ENCODE assay signal across 23 cellular contexts in genomic region chr9:33471361-33471760, GRCh38. TPM values are rescaled to one million over a fixed set of nuclear protein-coding genes. Genes with fewer than 3 reads are reported as not detected.
DNase-seq lines count a peak whose midpoint lies in the region; FAIRE-seq and TF ChIP-seq lines count a peak whose summit lies in the region.
"Had no signal": no experiment of that assay in that cellular context is flagged by ENCODE, and none has a peak within 500 bp of the region (broad histone marks: within the 10 kb centered on the region; RNA-seq: fewer than 3 reads in every experiment).

No MANE protein-coding gene starts in this region.

- peaks cover 29% of the 10 kb centered on the region for H3K4me1 Mint-ChIP-seq in activated naive CD8-positive, alpha-beta T cell (ENCODE audit: low read depth)
- H3K4me1 Mint-ChIP-seq in activated naive CD8-positive, alpha-beta T cell treated with anti-CD3 and anti-CD28 coated beads for 36 hours = peaks cover 18% of the 10 kb centered on the region
- H3K4me1 Mint-ChIP-seq in HFFc6 (ENCODE audit: low read depth) (peaks cover 23% of the 10 kb centered on the region), astrocyte (ENCODE audit: low read depth, unreplicated experiment) (peaks cover 11% of the 10 kb centered on the region)

- H3K27me3 Mint-ChIP-seq in activated naive CD8-positive, alpha-beta T cell = no peaks in the 10 kb centered on the region
- no peaks in the 10 kb centered on the region for H3K27me3 Mint-ChIP-seq in activated naive CD8-positive, alpha-beta T cell treated with anti-CD3 and anti-CD28 coated beads for 36 hours
- H3K27me3 Mint-ChIP-seq in HFFc6 (ENCODE audit: insufficient read depth) (peaks cover 5% of the 10 kb centered on the region), astrocyte (ENCODE audit: low read depth, unreplicated experiment) (no peaks in the 10 kb centered on the region)
- H3K27me3 Mint-ChIP-seq: activated CD8-positive, alpha-beta memory T cell treated with anti-CD3 and anti-CD28 coated beads, Interleukin-2, amount 10 ng/mL, durations not matched to agents 7 days and 5 days had no signal

- peak overlapping the region; percentile 89 for H3K9ac ChIP-seq in astrocyte (ENCODE audit: low read length)
- H3K9ac ChIP-seq in skeletal muscle satellite cell (ENCODE audit: low read depth, low read length) = no peak overlapping the region
- H3K9ac ChIP-seq: parathyroid adenoma had no signal

- H3K36me3 ChIP-seq in astrocyte (ENCODE audit: insufficient read depth, low read length) (peaks cover 41% of the 10 kb centered on the region), skeletal muscle satellite cell (ENCODE audit: insufficient read depth, low read length) (peaks cover 49% of the 10 kb centered on the region)
- H3K36me3 ChIP-seq: uterus had no signal

- no peak for TF ChIP-seq CTCF in HFFc6 (IDR thresholded peaks at IDR 0.05)
- no peak for TF ChIP-seq CTCF in astrocyte (IDR thresholded peaks at IDR 0.05; ENCODE audit: insufficient read depth, low read depth, low read length)

- no peaks in the 10 kb centered on the region for H3K27me3 ChIP-seq in astrocyte (ENCODE audit: insufficient read depth, low read length)
- H3K27me3 ChIP-seq in skeletal muscle satellite cell (ENCODE audit: control insufficient read depth, insufficient read depth, low read length) = no peaks in the 10 kb centered on the region
- H3K27me3 ChIP-seq: gastroesophageal sphincter, sigmoid colon, uterus had no signal

- TF ChIP-seq POLR2A in erythroblast (IDR thresholded peaks at IDR 0.05; ENCODE audit: low read length) = no peak

- H4K20me1 ChIP-seq in astrocyte (ENCODE audit: insufficient read depth, low read length) = peaks cover 42% of the 10 kb centered on the region

- H3K27ac Mint-ChIP-seq in activated naive CD8-positive, alpha-beta T cell = peak overlapping the region; percentile 30
- no peak overlapping the region for H3K27ac Mint-ChIP-seq in activated naive CD8-positive, alpha-beta T cell treated with anti-CD3 and anti-CD28 coated beads for 36 hours
- H3K27ac Mint-ChIP-seq in HFFc6 = peak overlapping the region; percentile 16
- H3K27ac Mint-ChIP-seq in astrocyte (ENCODE audit: unreplicated experiment) = no peak overlapping the region
- H3K27ac Mint-ChIP-seq: activated CD8-positive, alpha-beta memory T cell treated with anti-CD3 and anti-CD28 coated beads, Interleukin-2, amount 10 ng/mL, durations not matched to agents 7 days and 5 days; activated naive CD4-positive, alpha-beta T cell treated with anti-CD3 and anti-CD28 coated beads for 36 hours had no signal

- peaks cover 8% of the 10 kb centered on the region for H3K36me3 Mint-ChIP-seq in activated naive CD8-positive, alpha-beta T cell
- peaks cover 29% of the 10 kb centered on the region for H3K36me3 Mint-ChIP-seq in activated naive CD8-positive, alpha-beta T cell treated with anti-CD3 and anti-CD28 coated beads for 36 hours
- peaks cover 34% of the 10 kb centered on the region for H3K36me3 Mint-ChIP-seq in HFFc6 (ENCODE audit: low read depth)
- peaks cover 17% of the 10 kb centered on the region for H3K36me3 Mint-ChIP-seq in astrocyte (ENCODE audit: low read depth, unreplicated experiment)

- no peak overlapping the region for H2AFZ ChIP-seq in astrocyte (ENCODE audit: low read depth, low read length)
- H2AFZ ChIP-seq: parathyroid adenoma had no signal

- no peak for DNase-seq in activated naive CD8-positive, alpha-beta T cell treated with anti-CD3 and anti-CD28 coated beads for 36 hours
- no peak for DNase-seq in HFFc6
- peak; percentile 50 for DNase-seq in astrocyte (ENCODE audit: low read depth)
- DNase-seq in erythroblast (lab: John Stamatoyannopoulos, UW) = no peak
- DNase-seq in SKM-1 treated with dmso at 0.1 percent for 144 hours (lab: John Stamatoyannopoulos, UW; ENCODE audit: unreplicated experiment) = no peak
- no peak for DNase-seq in SIG-M5 treated with dmso at 0.1 percent for 504 hours (lab: John Stamatoyannopoulos, UW; ENCODE audit: unreplicated experiment)
- DNase-seq: activated CD4-positive, CD25-positive, alpha-beta regulatory T cell treated with anti-CD3 and anti-CD28 coated beads, Interleukin-2, amount 50 U/mL, for 72 hours; activated CD8-positive, alpha-beta memory T cell treated with anti-CD3 and anti-CD28 coated beads, Interleukin-2, amount 10 ng/mL, durations not matched to agents 7 days and 5 days; activated naive CD4-positive, alpha-beta T cell treated with anti-CD3 and anti-CD28 coated beads for 36 hours; dermis blood vessel endothelial cell; GF-D8; left ventricle myocardium inferior; NCI-H1436; NCI-H2171 treated with DMSO at 0.1 percent for 48 hours; stimulated activated CD4-positive, alpha-beta T cell treated with anti-CD3 and anti-CD28 coated beads, Interleukin-1b, Interleukin-23, amount 100 ng/mL, for 48 hours; uterus had no signal

- peak overlapping the region; percentile 97 for H3K4me3 ChIP-seq in astrocyte (ENCODE audit: insufficient read depth, low read depth, low read length)
- no peak overlapping the region for H3K4me3 ChIP-seq in skeletal muscle satellite cell (ENCODE audit: low read length)
- H3K4me3 ChIP-seq: gastroesophageal sphincter, left ventricle myocardium inferior, sigmoid colon, uterus had no signal

- H3K4me3 Mint-ChIP-seq in activated naive CD8-positive, alpha-beta T cell = peak overlapping the region; percentile 99
- H3K4me3 Mint-ChIP-seq in activated naive CD8-positive, alpha-beta T cell treated with anti-CD3 and anti-CD28 coated beads for 36 hours = no peak overlapping the region
- H3K4me3 Mint-ChIP-seq in HFFc6 (peak overlapping the region; percentile 93; the same call in 1 of the 2 replicates), astrocyte (ENCODE audit: unreplicated experiment) (peak overlapping the region; percentile 41)
- H3K4me3 Mint-ChIP-seq: activated CD8-positive, alpha-beta memory T cell treated with anti-CD3 and anti-CD28 coated beads, Interleukin-2, amount 10 ng/mL, durations not matched to agents 7 days and 5 days had no signal

- H3K4me1 ChIP-seq in astrocyte (ENCODE audit: insufficient read depth, low read length) (peaks cover 24% of the 10 kb centered on the region), skeletal muscle satellite cell (ENCODE audit: control insufficient read depth, insufficient read depth, low read length) (peaks cover 16% of the 10 kb centered on the region)
- H3K4me1 ChIP-seq: parathyroid adenoma, uterus had no signal

- H3K4me2 ChIP-seq in astrocyte (ENCODE audit: low read length) = peak overlapping the region; percentile 98
- H3K4me2 ChIP-seq in skeletal muscle satellite cell (ENCODE audit: low read length) = peak overlapping the region; percentile 98

- H3K27ac ChIP-seq in astrocyte (ENCODE audit: low read depth, low read length) = no peak overlapping the region
- H3K27ac ChIP-seq: gastroesophageal sphincter, left ventricle myocardium inferior, parathyroid adenoma, sigmoid colon, uterus had no signal

- H3K79me2 ChIP-seq in astrocyte (ENCODE audit: insufficient read depth, low read length) = peaks cover 46% of the 10 kb centered on the region

- no peak for FAIRE-seq in astrocyte (lab: Jason Lieb, UNC)
- FAIRE-seq: bronchial epithelial cell, GM12891 had no signal

- H3K9me3 ChIP-seq in astrocyte (ENCODE audit: insufficient read depth, low read depth, low read length) = no peaks in the 10 kb centered on the region
- H3K9me3 ChIP-seq in skeletal muscle satellite cell (replicated peaks; ENCODE audit: low read length) = no peaks in the 10 kb centered on the region
- H3K9me3 ChIP-seq: gastroesophageal sphincter, left ventricle myocardium inferior, sigmoid colon, uterus had no signal

- no peaks in the 10 kb centered on the region for H3K9me3 Mint-ChIP-seq in activated naive CD8-positive, alpha-beta T cell (ENCODE audit: low read depth)
- H3K9me3 Mint-ChIP-seq in activated naive CD8-positive, alpha-beta T cell treated with anti-CD3 and anti-CD28 coated beads for 36 hours = no peaks in the 10 kb centered on the region
- H3K9me3 Mint-ChIP-seq in HFFc6 (no peaks in the 10 kb centered on the region), astrocyte (ENCODE audit: unreplicated experiment) (no peaks in the 10 kb centered on the region)
- H3K9me3 Mint-ChIP-seq: activated naive CD4-positive, alpha-beta T cell treated with anti-CD3 and anti-CD28 coated beads for 36 hours had no signal

RNA-seq across cellular contexts. Expression of gene NOL6, which starts 2.4 kb away (rescaled TPM):
- 10 to 100 TPM; 80.8 to 82.2 TPM for total RNA-seq in activated naive CD8-positive, alpha-beta T cell treated with anti-CD3 and anti-CD28 coated beads for 36 hours
- 10 to 100 TPM; 57.9 to 69.2 (median 62.2) TPM for total RNA-seq in HFFc6 (2021; fragmentation: NEBNext Ultra II Directional; extraction: Animal tissue kit (Norgen Biotek cat#: 25700))
- total RNA-seq in astrocyte = 57.2 and 60.1 TPM in 2 replicates
- 41.8 and 45.7 TPM in 2 replicates for total RNA-seq in skeletal muscle satellite cell (2012; rRNA removed)

RNA-seq across cellular contexts. Expression of gene AQP3, which starts 24.0 kb away (rescaled TPM):
- 1 to 10 TPM; 2.3 to 2.9 TPM for total RNA-seq in activated naive CD8-positive, alpha-beta T cell treated with anti-CD3 and anti-CD28 coated beads for 36 hours
- under 1 TPM; 0.28 to 0.81 (median 0.53) TPM for total RNA-seq in HFFc6 (2021; fragmentation: NEBNext Ultra II Directional; extraction: Animal tissue kit (Norgen Biotek cat#: 25700))
- total RNA-seq in astrocyte = 3.2 and 4.6 TPM in 2 replicates
- total RNA-seq in skeletal muscle satellite cell (2012; rRNA removed) = 0.25 and 2.0 TPM in 2 replicates

RNA-seq across cellular contexts. Expression of gene ANKRD18B, which starts 52.7 kb away (rescaled TPM):
- under 1 TPM; 0.14 to 0.56 TPM for total RNA-seq in activated naive CD8-positive, alpha-beta T cell treated with anti-CD3 and anti-CD28 coated beads for 36 hours
- 1 to 10 TPM; 5.1 to 9.9 (median 8.0) TPM for total RNA-seq in HFFc6 (2021; fragmentation: NEBNext Ultra II Directional; extraction: Animal tissue kit (Norgen Biotek cat#: 25700))
- total RNA-seq in astrocyte = 5.5 and 6.3 TPM in 2 replicates
- total RNA-seq in skeletal muscle satellite cell (2012; rRNA removed) = under 0.01 and 0.22 TPM in 2 replicates
- total RNA-seq: left ventricle myocardium inferior had no signal

Comparison
In these comparisons a context has a peak if more than half of its experiments do, and no peak if none do; other contexts are left out.
1. H3K27ac Mint-ChIP-seq: peak in activated naive CD8-positive, alpha-beta T cell (single experiment) and HFFc6 (single experiment); none in activated naive CD8-positive, alpha-beta T cell treated with anti-CD3 and anti-CD28 coated beads for 36 hours (single experiment) and astrocyte (single experiment).